ENCODE assay signal across 32 cellular contexts in genomic region chr2:230950833-230951339, GRCh38. TPM values are rescaled to one million over a fixed set of nuclear protein-coding genes. Genes with fewer than 3 reads are reported as not detected.
A peak's percentile ranks its signal among the peaks of the same experiment; 100 is the strongest.
DNase-seq lines count a peak whose midpoint lies in the region; ATAC-seq and TF ChIP-seq lines count a peak whose summit lies in the region.
"Had no signal": no experiment of that assay in that cellular context is flagged by ENCODE, and none has a peak within 500 bp of the region (broad histone marks: within the 10 kb centered on the region; RNA-seq: fewer than 3 reads in every experiment).

No MANE protein-coding gene starts in this region.

- TF ChIP-seq CTCF in WTC11 (IDR thresholded peaks at IDR 0.05) = no peak

- TF ChIP-seq POLR2A in GM18526 (IDR thresholded peaks at IDR 0.05; ENCODE audit: extremely low read depth, insufficient read length) = peak; percentile 51

- H3K9me3 Mint-ChIP-seq in activated T-cell treated with anti-CD3 and anti-CD28 coated beads, Interleukin-2, amount 50 U/mL, for 72 hours = no peaks in the 10 kb centered on the region
- no peaks in the 10 kb centered on the region for H3K9me3 Mint-ChIP-seq in activated T-cell treated with anti-CD3 and anti-CD28 coated beads, Interleukin-2, amount 50 U/mL, for 4 hours
- no peaks in the 10 kb centered on the region for H3K9me3 Mint-ChIP-seq in activated naive CD8-positive, alpha-beta T cell (ENCODE audit: low read depth)
- no peaks in the 10 kb centered on the region for H3K9me3 Mint-ChIP-seq in stimulated activated naive B cell treated with anti-CD40 and anti-IgM and Interleukin-4, amounts not matched to agents 10 μg/mL and 1 μg/mL and 100 μg/mL, for 72 hours
- peaks cover 6% of the 10 kb centered on the region for H3K9me3 Mint-ChIP-seq in WTC11
- H3K9me3 Mint-ChIP-seq: activated CD4-positive, alpha-beta T cell treated with anti-CD3 and anti-CD28 coated beads, Interleukin-2, amount 10 ng/mL, durations not matched to agents 24 days and 14 days had no signal

- peaks cover 4 to 17% of the 10 kb centered on the region in 2 donors for H3K36me3 Mint-ChIP-seq in activated T-cell treated with anti-CD3 and anti-CD28 coated beads, Interleukin-2, amount 50 U/mL, for 72 hours (ENCODE audit: insufficient read depth in 2 of 2)
- no peaks in the 10 kb centered on the region for H3K36me3 Mint-ChIP-seq in activated T-cell treated with anti-CD3 and anti-CD28 coated beads, Interleukin-2, amount 50 U/mL, for 4 hours (ENCODE audit: insufficient read depth)
- H3K36me3 Mint-ChIP-seq in activated naive CD8-positive, alpha-beta T cell = no peaks in the 10 kb centered on the region
- H3K36me3 Mint-ChIP-seq in stimulated activated naive B cell treated with anti-CD40 and anti-IgM and Interleukin-4, amounts not matched to agents 10 μg/mL and 1 μg/mL and 100 μg/mL, for 72 hours = no peaks in the 10 kb centered on the region
- no peaks in the 10 kb centered on the region for H3K36me3 Mint-ChIP-seq in WTC11

- H3K4me3 Mint-ChIP-seq in activated T-cell treated with anti-CD3 and anti-CD28 coated beads, Interleukin-2, amount 50 U/mL, for 72 hours = peak overlapping the region; percentile 44 to 56
- no peak overlapping the region for H3K4me3 Mint-ChIP-seq in activated T-cell treated with anti-CD3 and anti-CD28 coated beads, Interleukin-2, amount 50 U/mL, for 4 hours
- no peak overlapping the region for H3K4me3 Mint-ChIP-seq in activated naive CD8-positive, alpha-beta T cell
- H3K4me3 Mint-ChIP-seq in stimulated activated naive B cell treated with anti-CD40 and anti-IgM and Interleukin-4, amounts not matched to agents 10 μg/mL and 1 μg/mL and 100 μg/mL, for 72 hours = no peak overlapping the region
- H3K4me3 Mint-ChIP-seq in WTC11 = no peak overlapping the region
- H3K4me3 Mint-ChIP-seq: activated CD4-positive, alpha-beta T cell treated with anti-CD3 and anti-CD28 coated beads, Interleukin-2, amount 10 ng/mL, durations not matched to agents 24 days and 14 days; B cell; endodermal cell had no signal

- H3K27me3 Mint-ChIP-seq in activated T-cell treated with anti-CD3 and anti-CD28 coated beads, Interleukin-2, amount 50 U/mL, for 72 hours (ENCODE audit: low read depth) = peaks cover 25% of the 10 kb centered on the region
- peaks cover 9% of the 10 kb centered on the region for H3K27me3 Mint-ChIP-seq in activated T-cell treated with anti-CD3 and anti-CD28 coated beads, Interleukin-2, amount 50 U/mL, for 4 hours (ENCODE audit: low read depth)
- no peaks in the 10 kb centered on the region for H3K27me3 Mint-ChIP-seq in activated naive CD8-positive, alpha-beta T cell
- peaks cover 6 to 20% of the 10 kb centered on the region in 2 donors for H3K27me3 Mint-ChIP-seq in stimulated activated naive B cell treated with anti-CD40 and anti-IgM and Interleukin-4, amounts not matched to agents 10 μg/mL and 1 μg/mL and 100 μg/mL, for 72 hours
- no peaks in the 10 kb centered on the region for H3K27me3 Mint-ChIP-seq in WTC11 (ENCODE audit: low read depth)

- CTCF ChIA-PET in WTC11 (lab: Charles Lee) = interaction anchor here (0.7 to 1.2 kb wide), 3 partner anchors 26 to 713 kb away, joined by 3 read pairs; partner anchors contain the start of gene GPR55

- DNase-seq in activated T-cell treated with anti-CD3 and anti-CD28 coated beads, Interleukin-2, amount 50 U/mL, for 72 hours = no peak
- DNase-seq in activated T-cell treated with anti-CD3 and anti-CD28 coated beads, Interleukin-2, amount 50 U/mL, for 4 hours = no peak
- no peak for DNase-seq in stimulated activated naive B cell treated with anti-CD40 and anti-IgM and Interleukin-4, amounts not matched to agents 10 μg/mL and 1 μg/mL and 100 μg/mL, for 72 hours
- DNase-seq in WTC11 (ENCODE audit: low spot score) = no peak
- DNase-seq: ACHN; activated CD4-positive, alpha-beta T cell treated with anti-CD3 and anti-CD28 coated beads, Interleukin-2, amount 10 ng/mL, durations not matched to agents 24 days and 14 days; activated gamma-delta T cell treated with Interleukin-2 at 50 U/mL for 16 hours; dermis blood vessel endothelial cell; EL; endodermal cell; foreskin fibroblast; heart left ventricle; islet precursor cell; left lung; mesenchymal stem cell; NCI-H1092 treated with DMSO at 0.1 percent for 48 hours; NCI-H1930; NCI-H2171 treated with DMSO at 0.1 percent for 48 hours; NCI-H510A; RPMI8226; SJCRH30; small intestine; SW 1271; T-helper 9 cell had no signal

- peaks cover 75% of the 10 kb centered on the region for H3K4me1 Mint-ChIP-seq in activated T-cell treated with anti-CD3 and anti-CD28 coated beads, Interleukin-2, amount 50 U/mL, for 72 hours (ENCODE audit: low read depth)
- H3K4me1 Mint-ChIP-seq in activated T-cell treated with anti-CD3 and anti-CD28 coated beads, Interleukin-2, amount 50 U/mL, for 4 hours (ENCODE audit: low read depth) = peaks cover 13% of the 10 kb centered on the region
- peaks cover 19% of the 10 kb centered on the region for H3K4me1 Mint-ChIP-seq in activated naive CD8-positive, alpha-beta T cell (ENCODE audit: low read depth)
- peaks cover 12 to 23% of the 10 kb centered on the region in 2 donors for H3K4me1 Mint-ChIP-seq in stimulated activated naive B cell treated with anti-CD40 and anti-IgM and Interleukin-4, amounts not matched to agents 10 μg/mL and 1 μg/mL and 100 μg/mL, for 72 hours
- no peaks in the 10 kb centered on the region for H3K4me1 Mint-ChIP-seq in WTC11

- H3K27ac Mint-ChIP-seq in activated T-cell treated with anti-CD3 and anti-CD28 coated beads, Interleukin-2, amount 50 U/mL, for 72 hours = peak overlapping the region; percentile 52
- H3K27ac Mint-ChIP-seq in activated naive CD8-positive, alpha-beta T cell = peak overlapping the region; percentile 66
- peak overlapping the region; percentile 44 for H3K27ac Mint-ChIP-seq in stimulated activated naive B cell treated with anti-CD40 and anti-IgM and Interleukin-4, amounts not matched to agents 10 μg/mL and 1 μg/mL and 100 μg/mL, for 72 hours
- H3K27ac Mint-ChIP-seq in WTC11 = no peak overlapping the region; the same call in 1 of the 2 replicates
- H3K27ac Mint-ChIP-seq: activated CD4-positive, alpha-beta T cell treated with anti-CD3 and anti-CD28 coated beads, Interleukin-2, amount 10 ng/mL, durations not matched to agents 24 days and 14 days; B cell; endodermal cell had no signal

- ATAC-seq in activated T-cell treated with anti-CD3 and anti-CD28 coated beads, Interleukin-2, amount 50 U/mL, for 72 hours (replicated peaks in 1 of 2) = no peak
- ATAC-seq in activated T-cell treated with anti-CD3 and anti-CD28 coated beads, Interleukin-2, amount 50 U/mL, for 4 hours = no peak
- ATAC-seq in stimulated activated naive B cell treated with anti-CD40 and anti-IgM and Interleukin-4, amounts not matched to agents 10 μg/mL and 1 μg/mL and 100 μg/mL, for 72 hours (replicated peaks) = no peak
- ATAC-seq in WTC11 (no peak), GM21529 (IDR thresholded peaks at IDR 0.05; ENCODE audit: unreplicated experiment) (no peak), HG02885 (IDR thresholded peaks at IDR 0.05; ENCODE audit: poor library complexity, unreplicated experiment) (no peak)
- ATAC-seq: esophagus mucosa, heart left ventricle, left lung had no signal

- POLR2A ChIA-PET in WTC11 (lab: Charles Lee) = no interaction called here

TF ChIP-seq in WTC11, 78 proteins besides CTCF, POLR2A, EP300 and RAD21:
- TF ChIP-seq RORB (CRISPR knock-in tag; IDR thresholded peaks at IDR 0.05) (no peak), PREB (CRISPR knock-in tag; IDR thresholded peaks at IDR 0.05; ENCODE audit: borderline replicate concordance) (no peak), IRF2 (CRISPR knock-in tag; IDR thresholded peaks at IDR 0.05; ENCODE audit: borderline replicate concordance, low read depth) (no peak), TEAD1 (CRISPR knock-in tag; IDR thresholded peaks at IDR 0.05) (no peak), FOXP1 (CRISPR knock-in tag; IDR thresholded peaks at IDR 0.05; ENCODE audit: borderline replicate concordance) (no peak), MAX (CRISPR knock-in tag; IDR thresholded peaks at IDR 0.05) (no peak), CREM (CRISPR knock-in tag; IDR thresholded peaks at IDR 0.05) (no peak)

RNA-seq across cellular contexts. Expression of gene GPR55, which starts 25.8 kb away (rescaled TPM):
- 1 to 10 TPM; 6.8 to 9.8 TPM for total RNA-seq in activated T-cell treated with anti-CD3 and anti-CD28 coated beads, Interleukin-2, amount 50 U/mL, for 72 hours
- total RNA-seq in activated T-cell treated with anti-CD3 and anti-CD28 coated beads, Interleukin-2, amount 50 U/mL, for 4 hours = 1 to 10 TPM; 1.2 to 1.6 (median 1.5) TPM
- not detected in 3 replicates for total RNA-seq in WTC11 (2021)
- total RNA-seq: dermis blood vessel endothelial cell had no signal

RNA-seq across cellular contexts. Expression of gene SPATA3, which starts 45.0 kb away (rescaled TPM):
- 1 to 10 TPM; 1.9 to 2.3 TPM for total RNA-seq in activated T-cell treated with anti-CD3 and anti-CD28 coated beads, Interleukin-2, amount 50 U/mL, for 72 hours
- not detected for total RNA-seq in activated T-cell treated with anti-CD3 and anti-CD28 coated beads, Interleukin-2, amount 50 U/mL, for 4 hours
- not detected in 3 replicates for total RNA-seq in WTC11 (2021)
- total RNA-seq: activated CD4-positive, alpha-beta T cell treated with anti-CD3 and anti-CD28 coated beads, Interleukin-2, amount 10 ng/mL, durations not matched to agents 24 days and 14 days; B cell; dermis blood vessel endothelial cell; endodermal cell; esophagus mucosa; H4; heart left ventricle; left lung; SJCRH30; tibial nerve had no signal

Comparison
In these comparisons a context has a peak if more than half of its experiments do, and no peak if none do; other contexts are left out.
1. H3K4me3 Mint-ChIP-seq: peak in activated T-cell treated with anti-CD3 and anti-CD28 coated beads, Interleukin-2, amount 50 U/mL, for 72 hours (2 of 2); none in activated T-cell treated with anti-CD3 and anti-CD28 coated beads, Interleukin-2, amount 50 U/mL, for 4 hours (single experiment), activated naive CD8-positive, alpha-beta T cell (single experiment), stimulated activated naive B cell treated with anti-CD40 and anti-IgM and Interleukin-4, amounts not matched to agents 10 μg/mL and 1 μg/mL and 100 μg/mL, for 72 hours (0 of 2) and WTC11 (single experiment).